1 cellular context compared by ENCODE assay signal in the genomic region with DNA sequence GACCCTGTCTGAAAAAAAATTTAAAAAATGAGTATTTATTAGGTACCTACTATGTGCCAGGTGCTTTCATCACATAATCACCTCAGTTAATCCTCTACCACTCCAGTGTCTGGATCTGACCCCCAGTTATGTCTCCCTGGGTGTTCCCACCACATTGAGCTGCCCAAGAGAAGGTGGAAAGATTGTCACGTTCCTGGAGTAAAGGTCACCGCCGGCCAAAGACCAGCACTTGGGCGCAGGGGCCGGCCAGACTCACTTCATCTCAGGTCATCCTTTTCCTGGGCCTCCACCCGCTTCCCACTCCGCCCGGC.
TF ChIP-seq lines count a peak whose summit lies in the region.

No MANE protein-coding gene starts in this region.

TF ChIP-seq in HepG2, 621 proteins besides CTCF, POLR2A, EP300 and RAD21 (continued from another document):
- TF ChIP-seq MED8 (CRISPR knock-in tag; IDR thresholded peaks at IDR 0.05; ENCODE audit: insufficient replicate concordance) (no peak), PCBP2 (optimal IDR thresholded peaks at IDR 0.05; ENCODE audit: low read depth, low read length, poor library complexity, severe bottlenecking) (no peak), EED (CRISPR knock-in tag; IDR thresholded peaks at IDR 0.05) (no peak), SRSF9 (IDR thresholded peaks at IDR 0.05; ENCODE audit: borderline replicate concordance, insufficient read depth, low read depth, low read length, poor library complexity, severe bottlenecking) (no peak), DR1 (CRISPR knock-in tag; IDR thresholded peaks at IDR 0.05) (no peak), NKX3-1 (CRISPR knock-in tag; IDR thresholded peaks at IDR 0.05) (no peak), ARID2 (CRISPR knock-in tag; IDR thresholded peaks at IDR 0.05; ENCODE audit: borderline replicate concordance) (no peak), FLYWCH1 (CRISPR knock-in tag; IDR thresholded peaks at IDR 0.05) (no peak), RXRA (CRISPR knock-in tag; IDR thresholded peaks at IDR 0.05) (no peak), SNRNP70 (IDR thresholded peaks at IDR 0.05; ENCODE audit: low read depth, low read length) (no peak), SMYD3 (CRISPR knock-in tag; IDR thresholded peaks at IDR 0.05) (no peak), MED1 (CRISPR knock-in tag; IDR thresholded peaks at IDR 0.05) (0 out of 2 replicates have a peak, but pooled peaks have one; percentile 7), HHEX (CRISPR knock-in tag; IDR thresholded peaks at IDR 0.05) (no peak), BHLHE40 (IDR thresholded peaks at IDR 0.05; ENCODE audit: low read length) (peak; percentile 64; the same call in 1 of the 2 replicates), ZNF121 (CRISPR knock-in tag; IDR thresholded peaks at IDR 0.05) (no peak), HNF4A (CRISPR knock-in tag; IDR thresholded peaks at IDR 0.05) (peak; percentile 66), ZNF607 (CRISPR knock-in tag; IDR thresholded peaks at IDR 0.05; ENCODE audit: borderline replicate concordance) (no peak), KDM6A (CRISPR knock-in tag; IDR thresholded peaks at IDR 0.05; ENCODE audit: low read depth) (no peak), AHR (CRISPR knock-in tag; IDR thresholded peaks at IDR 0.05) (no peak), ZNF432 (CRISPR knock-in tag; IDR thresholded peaks at IDR 0.05; ENCODE audit: borderline replicate concordance) (no peak)
- TF ChIP-seq, protein P1, sequence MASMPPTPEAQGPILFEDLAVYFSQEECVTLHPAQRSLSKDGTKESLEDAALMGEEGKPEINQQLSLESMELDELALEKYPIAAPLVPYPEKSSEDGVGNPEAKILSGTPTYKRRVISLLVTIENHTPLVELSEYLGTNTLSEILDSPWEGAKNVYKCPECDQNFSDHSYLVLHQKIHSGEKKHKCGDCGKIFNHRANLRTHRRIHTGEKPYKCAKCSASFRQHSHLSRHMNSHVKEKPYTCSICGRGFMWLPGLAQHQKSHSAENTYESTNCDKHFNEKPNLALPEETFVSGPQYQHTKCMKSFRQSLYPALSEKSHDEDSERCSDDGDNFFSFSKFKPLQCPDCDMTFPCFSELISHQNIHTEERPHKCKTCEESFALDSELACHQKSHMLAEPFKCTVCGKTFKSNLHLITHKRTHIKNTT (CRISPR knock-in tag; IDR thresholded peaks at IDR 0.05), result no peak
- TF ChIP-seq, protein P2, sequence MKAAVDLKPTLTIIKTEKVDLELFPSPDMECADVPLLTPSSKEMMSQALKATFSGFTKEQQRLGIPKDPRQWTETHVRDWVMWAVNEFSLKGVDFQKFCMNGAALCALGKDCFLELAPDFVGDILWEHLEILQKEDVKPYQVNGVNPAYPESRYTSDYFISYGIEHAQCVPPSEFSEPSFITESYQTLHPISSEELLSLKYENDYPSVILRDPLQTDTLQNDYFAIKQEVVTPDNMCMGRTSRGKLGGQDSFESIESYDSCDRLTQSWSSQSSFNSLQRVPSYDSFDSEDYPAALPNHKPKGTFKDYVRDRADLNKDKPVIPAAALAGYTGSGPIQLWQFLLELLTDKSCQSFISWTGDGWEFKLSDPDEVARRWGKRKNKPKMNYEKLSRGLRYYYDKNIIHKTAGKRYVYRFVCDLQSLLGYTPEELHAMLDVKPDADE (CRISPR knock-in tag; IDR thresholded peaks at IDR 0.05), result 0 out of 2 replicates have a peak, but pooled peaks have one; percentile 15
- TF ChIP-seq, protein P3, sequence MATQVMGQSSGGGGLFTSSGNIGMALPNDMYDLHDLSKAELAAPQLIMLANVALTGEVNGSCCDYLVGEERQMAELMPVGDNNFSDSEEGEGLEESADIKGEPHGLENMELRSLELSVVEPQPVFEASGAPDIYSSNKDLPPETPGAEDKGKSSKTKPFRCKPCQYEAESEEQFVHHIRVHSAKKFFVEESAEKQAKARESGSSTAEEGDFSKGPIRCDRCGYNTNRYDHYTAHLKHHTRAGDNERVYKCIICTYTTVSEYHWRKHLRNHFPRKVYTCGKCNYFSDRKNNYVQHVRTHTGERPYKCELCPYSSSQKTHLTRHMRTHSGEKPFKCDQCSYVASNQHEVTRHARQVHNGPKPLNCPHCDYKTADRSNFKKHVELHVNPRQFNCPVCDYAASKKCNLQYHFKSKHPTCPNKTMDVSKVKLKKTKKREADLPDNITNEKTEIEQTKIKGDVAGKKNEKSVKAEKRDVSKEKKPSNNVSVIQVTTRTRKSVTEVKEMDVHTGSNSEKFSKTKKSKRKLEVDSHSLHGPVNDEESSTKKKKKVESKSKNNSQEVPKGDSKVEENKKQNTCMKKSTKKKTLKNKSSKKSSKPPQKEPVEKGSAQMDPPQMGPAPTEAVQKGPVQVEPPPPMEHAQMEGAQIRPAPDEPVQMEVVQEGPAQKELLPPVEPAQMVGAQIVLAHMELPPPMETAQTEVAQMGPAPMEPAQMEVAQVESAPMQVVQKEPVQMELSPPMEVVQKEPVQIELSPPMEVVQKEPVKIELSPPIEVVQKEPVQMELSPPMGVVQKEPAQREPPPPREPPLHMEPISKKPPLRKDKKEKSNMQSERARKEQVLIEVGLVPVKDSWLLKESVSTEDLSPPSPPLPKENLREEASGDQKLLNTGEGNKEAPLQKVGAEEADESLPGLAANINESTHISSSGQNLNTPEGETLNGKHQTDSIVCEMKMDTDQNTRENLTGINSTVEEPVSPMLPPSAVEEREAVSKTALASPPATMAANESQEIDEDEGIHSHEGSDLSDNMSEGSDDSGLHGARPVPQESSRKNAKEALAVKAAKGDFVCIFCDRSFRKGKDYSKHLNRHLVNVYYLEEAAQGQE (IDR thresholded peaks at IDR 0.05; ENCODE audit: borderline replicate concordance in 1 of 2, low read depth in 1 of 2, low read length in 2 of 2), result no peak
- TF ChIP-seq, protein P4, sequence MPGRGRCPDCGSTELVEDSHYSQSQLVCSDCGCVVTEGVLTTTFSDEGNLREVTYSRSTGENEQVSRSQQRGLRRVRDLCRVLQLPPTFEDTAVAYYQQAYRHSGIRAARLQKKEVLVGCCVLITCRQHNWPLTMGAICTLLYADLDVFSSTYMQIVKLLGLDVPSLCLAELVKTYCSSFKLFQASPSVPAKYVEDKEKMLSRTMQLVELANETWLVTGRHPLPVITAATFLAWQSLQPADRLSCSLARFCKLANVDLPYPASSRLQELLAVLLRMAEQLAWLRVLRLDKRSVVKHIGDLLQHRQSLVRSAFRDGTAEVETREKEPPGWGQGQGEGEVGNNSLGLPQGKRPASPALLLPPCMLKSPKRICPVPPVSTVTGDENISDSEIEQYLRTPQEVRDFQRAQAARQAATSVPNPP (CRISPR knock-in tag; IDR thresholded peaks at IDR 0.05), result no peak
